ENCODE assay signal across 1 cellular context in the genomic region with DNA sequence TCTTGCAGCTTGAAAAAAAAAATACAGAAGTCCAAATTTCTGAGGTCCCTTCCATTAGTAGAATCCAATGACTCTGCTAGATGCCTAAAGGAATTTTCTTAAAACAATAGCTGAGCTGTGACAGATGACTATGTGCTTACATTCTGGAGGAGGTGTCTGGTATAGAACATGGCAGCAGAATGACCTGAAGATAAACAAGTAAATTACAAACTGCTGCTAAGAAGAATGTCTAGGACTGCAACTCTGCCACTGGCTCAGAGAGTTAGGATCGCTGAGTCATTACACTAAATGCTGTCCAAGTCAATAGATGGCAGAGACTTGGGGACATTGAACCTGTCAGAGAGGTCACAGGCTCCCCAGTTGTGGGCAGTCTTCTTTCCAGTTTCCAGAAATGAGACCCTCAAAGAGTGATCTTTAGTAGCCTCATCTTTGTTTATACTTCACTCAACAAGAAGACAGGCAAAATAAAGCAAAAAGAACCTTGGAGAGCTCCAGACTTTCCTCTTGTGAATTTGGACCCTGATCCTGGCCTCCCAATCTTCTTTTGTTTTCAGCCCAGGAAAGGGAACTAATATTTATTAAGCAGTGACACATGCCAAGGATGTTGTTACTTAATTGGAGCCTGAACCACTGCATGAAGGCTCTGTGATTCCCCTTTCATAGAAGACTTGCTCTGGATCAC.
TF ChIP-seq lines count a peak whose summit lies in the region.

No MANE protein-coding gene starts in this region.

TF ChIP-seq in endothelial cell of umbilical vein, 7 proteins besides CTCF, POLR2A, EP300 and RAD21 (continued from another document):
- TF ChIP-seq, protein P1, sequence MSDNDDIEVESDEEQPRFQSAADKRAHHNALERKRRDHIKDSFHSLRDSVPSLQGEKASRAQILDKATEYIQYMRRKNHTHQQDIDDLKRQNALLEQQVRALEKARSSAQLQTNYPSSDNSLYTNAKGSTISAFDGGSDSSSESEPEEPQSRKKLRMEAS (IDR thresholded peaks at IDR 0.05; ENCODE audit: insufficient read depth, insufficient read length): no peak
- TF ChIP-seq EZH2 (IDR thresholded peaks at IDR 0.05; ENCODE audit: borderline replicate concordance, low read depth, low read length, severe bottlenecking) (no peak), GATA2 (IDR thresholded peaks at IDR 0.05; ENCODE audit: insufficient read depth, insufficient read length, low read depth, low read length) (no peak)
